Comparison of ENCODE assay signal across 1 cellular context in genomic region chr7:91974066-91974465, GRCh38.
TF ChIP-seq lines count a peak whose summit lies in the region.

No MANE protein-coding gene starts in this region.

TF ChIP-seq in HCT116, 20 proteins besides CTCF, POLR2A, EP300 and RAD21 (continued from another document):
- TF ChIP-seq REST (IDR thresholded peaks at IDR 0.05; ENCODE audit: low read depth) (no peak), ZNF274 (IDR thresholded peaks at IDR 0.05; ENCODE audit: low read depth, low read length) (no peak), ATF3 (IDR thresholded peaks at IDR 0.05) (no peak), YY1 (IDR thresholded peaks at IDR 0.05; ENCODE audit: extremely low read depth, insufficient replicate concordance, low read depth, low read length) (no peak)
- TF ChIP-seq, protein P1, sequence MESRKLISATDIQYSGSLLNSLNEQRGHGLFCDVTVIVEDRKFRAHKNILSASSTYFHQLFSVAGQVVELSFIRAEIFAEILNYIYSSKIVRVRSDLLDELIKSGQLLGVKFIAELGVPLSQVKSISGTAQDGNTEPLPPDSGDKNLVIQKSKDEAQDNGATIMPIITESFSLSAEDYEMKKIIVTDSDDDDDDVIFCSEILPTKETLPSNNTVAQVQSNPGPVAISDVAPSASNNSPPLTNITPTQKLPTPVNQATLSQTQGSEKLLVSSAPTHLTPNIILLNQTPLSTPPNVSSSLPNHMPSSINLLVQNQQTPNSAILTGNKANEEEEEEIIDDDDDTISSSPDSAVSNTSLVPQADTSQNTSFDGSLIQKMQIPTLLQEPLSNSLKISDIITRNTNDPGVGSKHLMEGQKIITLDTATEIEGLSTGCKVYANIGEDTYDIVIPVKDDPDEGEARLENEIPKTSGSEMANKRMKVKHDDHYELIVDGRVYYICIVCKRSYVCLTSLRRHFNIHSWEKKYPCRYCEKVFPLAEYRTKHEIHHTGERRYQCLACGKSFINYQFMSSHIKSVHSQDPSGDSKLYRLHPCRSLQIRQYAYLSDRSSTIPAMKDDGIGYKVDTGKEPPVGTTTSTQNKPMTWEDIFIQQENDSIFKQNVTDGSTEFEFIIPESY (IDR thresholded peaks at IDR 0.05; ENCODE audit: extremely low read depth, insufficient replicate concordance, low read length), result no peak
